In genomic region chrX:45762699-45763647, GRCh38 we compare ENCODE assay signal across 10 cellular contexts.
DNase-seq lines count a peak whose midpoint lies in the region; ATAC-seq, FAIRE-seq and TF ChIP-seq lines count a peak whose summit lies in the region.
"Had no signal": no experiment of that assay in that cellular context is flagged by ENCODE, and none has a peak within 500 bp of the region (broad histone marks: within the 10 kb centered on the region; RNA-seq: fewer than 3 reads in every experiment).

No MANE protein-coding gene starts in this region.

- TF ChIP-seq CTCF in uterus (IDR thresholded peaks at IDR 0.05), result no peak

- H3K36me3 Mint-ChIP-seq in activated CD8-positive, alpha-beta memory T cell treated with anti-CD3 and anti-CD28 coated beads, Interleukin-2, amount 10 ng/mL, durations not matched to agents 7 days and 5 days, result peaks cover 47% of the 10 kb centered on the region
- H3K36me3 Mint-ChIP-seq in activated naive CD8-positive, alpha-beta T cell treated with anti-CD3 and anti-CD28 coated beads, Interleukin-2, amount 50 U/mL, for 24 hours (ENCODE audit: low read depth), result peaks cover 69% of the 10 kb centered on the region
- peaks cover 0 to 16% of the 10 kb centered on the region in 2 donors for H3K36me3 Mint-ChIP-seq in stimulated activated naive B cell treated with anti-CD40 and anti-IgM and Interleukin-4, amounts not matched to agents 10 μg/mL and 1 μg/mL and 100 μg/mL, for 72 hours

- intact Hi-C loops in uterus (cut with DNase I; ENCODE audit: low total_unique reads), result no loop called here

- H3K27me3 ChIP-seq in uterus, result no peaks in the 10 kb centered on the region

- peaks cover 60% of the 10 kb centered on the region for H3K4me1 Mint-ChIP-seq in activated CD8-positive, alpha-beta memory T cell treated with anti-CD3 and anti-CD28 coated beads, Interleukin-2, amount 10 ng/mL, durations not matched to agents 7 days and 5 days
- H3K4me1 Mint-ChIP-seq in activated naive CD8-positive, alpha-beta T cell treated with anti-CD3 and anti-CD28 coated beads, Interleukin-2, amount 50 U/mL, for 24 hours, result peaks cover 74% of the 10 kb centered on the region
- peaks cover 35 to 51% of the 10 kb centered on the region in 2 donors for H3K4me1 Mint-ChIP-seq in stimulated activated naive B cell treated with anti-CD40 and anti-IgM and Interleukin-4, amounts not matched to agents 10 μg/mL and 1 μg/mL and 100 μg/mL, for 72 hours

- peak overlapping the region; percentile 43 for H3K4me3 Mint-ChIP-seq in activated CD8-positive, alpha-beta memory T cell treated with anti-CD3 and anti-CD28 coated beads, Interleukin-2, amount 10 ng/mL, durations not matched to agents 7 days and 5 days
- H3K4me3 Mint-ChIP-seq in activated naive CD8-positive, alpha-beta T cell treated with anti-CD3 and anti-CD28 coated beads, Interleukin-2, amount 50 U/mL, for 24 hours, result peak overlapping the region; percentile 70
- H3K4me3 Mint-ChIP-seq in stimulated activated naive B cell treated with anti-CD40 and anti-IgM and Interleukin-4, amounts not matched to agents 10 μg/mL and 1 μg/mL and 100 μg/mL, for 72 hours, result no peak overlapping the region

- no peaks in the 10 kb centered on the region for H3K9me3 ChIP-seq in uterus

- CTCF ChIA-PET in activated CD8-positive, alpha-beta memory T cell treated with anti-CD3 and anti-CD28 coated beads, Interleukin-2, amount 10 ng/mL, durations not matched to agents 7 days and 5 days (lab: Charles Lee), result no interaction called here

- no peak overlapping the region for H3K4me3 ChIP-seq in uterus

- no peaks in the 10 kb centered on the region for H3K36me3 ChIP-seq in uterus

- no peak for ATAC-seq in activated CD8-positive, alpha-beta memory T cell treated with anti-CD3 and anti-CD28 coated beads, Interleukin-2, amount 10 ng/mL, durations not matched to agents 7 days and 5 days
- ATAC-seq in activated naive CD8-positive, alpha-beta T cell treated with anti-CD3 and anti-CD28 coated beads, Interleukin-2, amount 50 U/mL, for 24 hours, result peak; percentile 26
- peak; percentile 52 to 65 for ATAC-seq in stimulated activated naive B cell treated with anti-CD40 and anti-IgM and Interleukin-4, amounts not matched to agents 10 μg/mL and 1 μg/mL and 100 μg/mL, for 72 hours (replicated peaks)
- no peak for ATAC-seq in HG03097 (IDR thresholded peaks at IDR 0.05; ENCODE audit: low FRiP score, unreplicated experiment)

- DNase-seq in activated CD8-positive, alpha-beta memory T cell treated with anti-CD3 and anti-CD28 coated beads, Interleukin-2, amount 10 ng/mL, durations not matched to agents 7 days and 5 days, result no peak
- no peak for DNase-seq in activated CD8-positive, alpha-beta memory T cell treated with anti-CD3 and anti-CD28 coated beads for 24 hours
- peak; percentile 54 for DNase-seq in HT1080 (ENCODE audit: low read depth)
- no peak for DNase-seq in activated naive CD8-positive, alpha-beta T cell treated with anti-CD3 and anti-CD28 coated beads, Interleukin-2, amount 50 U/mL, for 24 hours
- no peak for DNase-seq in stimulated activated naive B cell treated with anti-CD40 and anti-IgM and Interleukin-4, amounts not matched to agents 10 μg/mL and 1 μg/mL and 100 μg/mL, for 72 hours
- no peak for DNase-seq in uterus
- DNase-seq in H54 (ENCODE audit: insufficient read length, low spot score), result no peak
- DNase-seq: activated CD4-positive, alpha-beta T cell treated with anti-CD3 and anti-CD28 coated beads, Interleukin-2, amount 50 U/mL, for 4 hours; NCI-H510A had no signal

- TF ChIP-seq POLR2A in uterus (IDR thresholded peaks at IDR 0.05) (no peak), H54 (IDR thresholded peaks at IDR 0.05; ENCODE audit: low read depth, low read length) (no peak)

- peak overlapping the region; percentile 73 for H3K27ac Mint-ChIP-seq in activated CD8-positive, alpha-beta memory T cell treated with anti-CD3 and anti-CD28 coated beads, Interleukin-2, amount 10 ng/mL, durations not matched to agents 7 days and 5 days
- H3K27ac Mint-ChIP-seq in activated naive CD8-positive, alpha-beta T cell treated with anti-CD3 and anti-CD28 coated beads, Interleukin-2, amount 50 U/mL, for 24 hours, result peak overlapping the region; percentile 94
- H3K27ac Mint-ChIP-seq in stimulated activated naive B cell treated with anti-CD40 and anti-IgM and Interleukin-4, amounts not matched to agents 10 μg/mL and 1 μg/mL and 100 μg/mL, for 72 hours, result no peak overlapping the region

- no peak for FAIRE-seq in H54 (lab: Jason Lieb, UNC)

- H3K27ac ChIP-seq in uterus, result peak overlapping the region in 1 of 2 donors; percentile 1

- no peaks in the 10 kb centered on the region for H3K4me1 ChIP-seq in uterus

- no peaks in the 10 kb centered on the region for H3K27me3 Mint-ChIP-seq in activated CD8-positive, alpha-beta memory T cell treated with anti-CD3 and anti-CD28 coated beads, Interleukin-2, amount 10 ng/mL, durations not matched to agents 7 days and 5 days
- no peaks in the 10 kb centered on the region for H3K27me3 Mint-ChIP-seq in activated naive CD8-positive, alpha-beta T cell treated with anti-CD3 and anti-CD28 coated beads, Interleukin-2, amount 50 U/mL, for 24 hours
- H3K27me3 Mint-ChIP-seq in stimulated activated naive B cell treated with anti-CD40 and anti-IgM and Interleukin-4, amounts not matched to agents 10 μg/mL and 1 μg/mL and 100 μg/mL, for 72 hours, result no peaks in the 10 kb centered on the region

- H3K9me3 Mint-ChIP-seq in activated CD8-positive, alpha-beta memory T cell treated with anti-CD3 and anti-CD28 coated beads, Interleukin-2, amount 10 ng/mL, durations not matched to agents 7 days and 5 days (ENCODE audit: low read depth), result no peaks in the 10 kb centered on the region
- H3K9me3 Mint-ChIP-seq in activated naive CD8-positive, alpha-beta T cell treated with anti-CD3 and anti-CD28 coated beads, Interleukin-2, amount 50 U/mL, for 24 hours, result no peaks in the 10 kb centered on the region
- H3K9me3 Mint-ChIP-seq in stimulated activated naive B cell treated with anti-CD40 and anti-IgM and Interleukin-4, amounts not matched to agents 10 μg/mL and 1 μg/mL and 100 μg/mL, for 72 hours, result no peaks in the 10 kb centered on the region

Comparison
In these comparisons a context has a peak if more than half of its experiments do, and no peak if none do; other contexts are left out.
1. ATAC-seq: peak in activated naive CD8-positive, alpha-beta T cell treated with anti-CD3 and anti-CD28 coated beads, Interleukin-2, amount 50 U/mL, for 24 hours (single experiment) and stimulated activated naive B cell treated with anti-CD40 and anti-IgM and Interleukin-4, amounts not matched to agents 10 μg/mL and 1 μg/mL and 100 μg/mL, for 72 hours (2 of 2); none in activated CD8-positive, alpha-beta memory T cell treated with anti-CD3 and anti-CD28 coated beads, Interleukin-2, amount 10 ng/mL, durations not matched to agents 7 days and 5 days (single experiment) and HG03097 (single experiment).
2. H3K4me3 Mint-ChIP-seq: peak in activated CD8-positive, alpha-beta memory T cell treated with anti-CD3 and anti-CD28 coated beads, Interleukin-2, amount 10 ng/mL, durations not matched to agents 7 days and 5 days (single experiment) and activated naive CD8-positive, alpha-beta T cell treated with anti-CD3 and anti-CD28 coated beads, Interleukin-2, amount 50 U/mL, for 24 hours (single experiment); none in stimulated activated naive B cell treated with anti-CD40 and anti-IgM and Interleukin-4, amounts not matched to agents 10 μg/mL and 1 μg/mL and 100 μg/mL, for 72 hours (0 of 2).